In the genomic region with DNA sequence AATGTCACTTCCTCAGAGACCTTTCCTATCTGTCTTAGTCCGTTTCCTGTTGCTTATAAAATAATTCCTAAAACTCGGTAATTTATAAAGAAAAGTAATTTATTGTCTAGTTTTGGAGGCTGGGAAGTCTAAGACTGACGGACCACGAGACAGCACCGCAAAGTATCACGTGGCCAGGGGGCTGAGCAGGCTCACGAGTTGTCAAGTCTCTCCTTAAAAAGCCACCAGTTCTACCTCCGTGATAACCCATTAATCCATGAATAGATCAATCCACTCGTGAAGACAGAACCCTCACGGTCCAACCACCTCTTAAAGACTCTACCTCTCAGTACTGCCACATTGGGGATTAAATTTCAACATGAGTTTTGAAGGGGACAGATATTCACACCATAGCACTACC, we compare ENCODE assay signal across 8 cellular contexts. TPM values are rescaled to one million over a fixed set of nuclear protein-coding genes. Genes with fewer than 3 reads are reported as not detected.
DNase-seq lines count a peak whose midpoint lies in the region; ATAC-seq, FAIRE-seq and TF ChIP-seq lines count a peak whose summit lies in the region.

No MANE protein-coding gene starts in this region.

- peak overlapping the region; percentile 76 to 100 for H3K4me3 ChIP-seq in kidney (ENCODE audit: low read length in 2 of 2)
- peak overlapping the region; percentile 81 to 96 (median 92) for H3K4me3 ChIP-seq in stomach

- peak overlapping the region; percentile 86 to 97 for H3K9ac ChIP-seq in kidney (ENCODE audit: low read length in 2 of 2)

- DNase-seq in ELR (ENCODE audit: low read depth) (peak; percentile 51), NCI-H69 (lab: John Stamatoyannopoulos, UW) (peak; percentile 19), kidney (no peak), stomach (no peak), DMS79 treated with DMSO at 0.1 percent for 48 hours (lab: John Stamatoyannopoulos, UW) (no peak)
- DNase-seq in activated naive CD4-positive, alpha-beta T cell treated with anti-CD3 and anti-CD28 coated beads, Interleukin-2, amount 50 U/mL, for 16 hours, result peak; percentile 53

- no peak for TF ChIP-seq EP300 in stomach (IDR thresholded peaks at IDR 0.05)

- intact Hi-C loops in kidney (cut with DNase I), result no loop called here
- intact Hi-C loops in stomach (cut with DNase I; ENCODE audit: low total_unique reads), result no loop called here

- WGBS in stomach, 5 donors, result 0 to 1% (median 1%) methylated on average over 10 of the region's 10 CpGs

- H3K36me3 ChIP-seq in kidney (ENCODE audit: control insufficient read depth in 1 of 2, insufficient read depth in 2 of 2, low read length in 2 of 2) (peaks cover 2 to 4% of the 10 kb centered on the region in 2 donors), stomach (peaks cover 6 to 13% (median 8%) of the 10 kb centered on the region in 4 donors)

- H3K9me3 ChIP-seq in kidney (ENCODE audit: control insufficient read depth in 1 of 2, low read length in 2 of 2) (no peaks in the 10 kb centered on the region), stomach (no peaks in the 10 kb centered on the region)

- no peak for TF ChIP-seq POLR2A in stomach (IDR thresholded peaks at IDR 0.05)

- H3K27me3 ChIP-seq in stomach, result no peaks in the 10 kb centered on the region

- FAIRE-seq in kidney (lab: Jason Lieb, UNC), result no peak

- no peak for TF ChIP-seq CTCF in kidney (IDR thresholded peaks at IDR 0.05; ENCODE audit: borderline replicate concordance, extremely low read depth, insufficient read depth)
- TF ChIP-seq CTCF in stomach (IDR thresholded peaks at IDR 0.05), result no peak

- peaks cover 10 to 27% of the 10 kb centered on the region in 2 donors for H3K4me1 ChIP-seq in kidney (ENCODE audit: control insufficient read depth in 1 of 2, insufficient read depth in 1 of 2, low read depth in 1 of 2, low read length in 2 of 2)
- peaks cover 17 to 70% (median 33%) of the 10 kb centered on the region in 4 donors for H3K4me1 ChIP-seq in stomach

- no peak for ATAC-seq in HG03342 (IDR thresholded peaks at IDR 0.05; ENCODE audit: unreplicated experiment)
- ATAC-seq in GM19395 (IDR thresholded peaks at IDR 0.05; ENCODE audit: unreplicated experiment), result no peak

- no peak overlapping the region for H3K27ac ChIP-seq in kidney (ENCODE audit: low read depth in 2 of 2, low read length in 2 of 2)
- H3K27ac ChIP-seq in stomach, result peak overlapping the region in 3 of 5 donors; percentile 82 to 87 (median 85)

RNA-seq across cellular contexts. Expression of gene LINS1, which starts 0.8 kb away (rescaled TPM):
- 20.6 TPM for total RNA-seq in kidney
- 8.8 TPM for polyA plus RNA-seq in kidney (ENCODE audit: insufficient read depth, low read depth, low replicate concordance)
- 10 to 100 TPM in 2 of 5 donors, 1 to 10 TPM in 3; 1.8 to 39.7 (median 8.2) TPM for total RNA-seq in stomach
- polyA plus RNA-seq in stomach, result 1 to 10 TPM; 4.6 to 5.9 (median 5.3) TPM

RNA-seq across cellular contexts. Expression of gene ASB7, which starts 1.2 kb away (rescaled TPM):
- total RNA-seq in kidney (17.7 TPM), stomach (10 to 100 TPM in 4 of 5 donors, 1 to 10 TPM in 1; 8.2 to 73.9 (median 15.4) TPM)
- polyA plus RNA-seq in kidney (ENCODE audit: insufficient read depth, low read depth, low replicate concordance) (5.3 TPM), stomach (1 to 10 TPM; 2.8 to 4.1 (median 3.1) TPM)

Comparison
In these comparisons a context has a peak if more than half of its experiments do, and no peak if none do; other contexts are left out.
1. DNase-seq: peak in ELR (single experiment), NCI-H69 (single experiment) and activated naive CD4-positive, alpha-beta T cell treated with anti-CD3 and anti-CD28 coated beads, Interleukin-2, amount 50 U/mL, for 16 hours (single experiment); none in kidney (single experiment), stomach (single experiment) and DMS79 treated with DMSO at 0.1 percent for 48 hours (single experiment).
2. H3K27ac ChIP-seq: peak in stomach (3 of 5); none in kidney (0 of 2).